Comparison of ENCODE assay signal across 15 cellular contexts in genomic region chr3:45154641-45155147, GRCh38. TPM values are rescaled to one million over a fixed set of nuclear protein-coding genes. Genes with fewer than 3 reads are reported as not detected.
DNase-seq lines count a peak whose midpoint lies in the region; ATAC-seq and TF ChIP-seq lines count a peak whose summit lies in the region.
"Had no signal": no experiment of that assay in that cellular context is flagged by ENCODE, and none has a peak within 500 bp of the region (broad histone marks: within the 10 kb centered on the region; RNA-seq: fewer than 3 reads in every experiment).

No MANE protein-coding gene starts in this region.

- no peak for TF ChIP-seq RAD21 in HCT116 (IDR thresholded peaks at IDR 0.05; ENCODE audit: low read depth)

- H3K27me3 ChIP-seq in HCT116 (ENCODE audit: insufficient read depth, low read length) (no peaks in the 10 kb centered on the region), RWPE2 (ENCODE audit: insufficient read depth, poor library complexity, severe bottlenecking) (no peaks in the 10 kb centered on the region)
- H3K27me3 ChIP-seq: hepatocyte had no signal

- DNase-seq in HCT116 (ENCODE audit: low read depth, low spot score): no peak
- peak; percentile 87 for DNase-seq in RWPE2 (ENCODE audit: low spot score)
- peak; percentile 88 for DNase-seq in epithelial cell of prostate (ENCODE audit: low read depth, low spot score)
- peak; percentile 91 for DNase-seq in renal cortical epithelial cell (ENCODE audit: low read depth)
- DNase-seq in left ventricle myocardium superior: no peak
- no peak for DNase-seq in activated CD4-positive, CD25-positive, alpha-beta regulatory T cell (lab: John Stamatoyannopoulos, UW)
- DNase-seq in activated naive CD4-positive, alpha-beta T cell treated with Interleukin-2 at 50 U/mL for 16 hours: no peak
- DNase-seq: activated CD4-positive, alpha-beta T cell treated with anti-CD3 and anti-CD28 coated beads for 48 hours; CD4-positive, CD25-positive, alpha-beta regulatory T cell; KBM-7; NCI-H510A; RPMI8226 had no signal

- H2AFZ ChIP-seq in HCT116 (ENCODE audit: low read depth, low read length, poor library complexity, severe bottlenecking): peak overlapping the region; percentile 3
- H2AFZ ChIP-seq: hepatocyte had no signal

- intact Hi-C loops in HCT116 (cut with micrococcal nuclease) (no loop called here), left ventricle myocardium superior (cut with micrococcal nuclease) (no loop called here)

- H3K9me3 ChIP-seq in HCT116 (ENCODE audit: control insufficient read depth in 1 of 2, insufficient read depth in 1 of 2, low read depth in 1 of 2, low read length in 2 of 2): peaks cover 0 to 4% of the 10 kb centered on the region in 2 experiments; a peak in 2 of 4 replicates
- no peaks in the 10 kb centered on the region for H3K9me3 ChIP-seq in RWPE2 (ENCODE audit: severe bottlenecking)
- H3K9me3 ChIP-seq: prostate gland had no signal

- no peak overlapping the region for H3K27ac ChIP-seq in HCT116 (ENCODE audit: low read depth, low read length)
- peak overlapping the region; percentile 75 for H3K27ac ChIP-seq in RWPE2 (ENCODE audit: poor library complexity, severe bottlenecking)
- peak overlapping the region; percentile 93 for H3K27ac ChIP-seq in epithelial cell of prostate
- H3K27ac ChIP-seq: hepatocyte, prostate gland had no signal

- no peak for TF ChIP-seq POLR2A in HCT116 (IDR thresholded peaks at IDR 0.05; ENCODE audit: borderline replicate concordance, extremely low read depth, insufficient read depth, insufficient read length)

- H4K20me1 ChIP-seq in HCT116 (ENCODE audit: insufficient read depth): no peaks in the 10 kb centered on the region

- POLR2A ChIA-PET in HCT116 (lab: Charles Lee): interaction anchor here (0.7 to 1.7 kb wide), 5 partner anchors 9 to 45 kb away, joined by 3 to 7 read pairs (median 3); partner anchors contain the start of gene CDCP1

- H3K4me1 ChIP-seq in HCT116 (ENCODE audit: control insufficient read depth in 1 of 2, insufficient read depth in 2 of 2, low read length in 2 of 2) (peaks cover 0 to 24% of the 10 kb centered on the region in 2 experiments; a peak in 2 of 4 replicates), RWPE2 (ENCODE audit: insufficient read depth, poor library complexity, severe bottlenecking) (peaks cover 18% of the 10 kb centered on the region)
- H3K4me1 ChIP-seq: prostate gland had no signal

- 0 out of 4 replicates have a peak, but pooled peaks cover 0 to 3% of the 10 kb centered on the region in 2 experiments for H3K36me3 ChIP-seq in HCT116 (ENCODE audit: control insufficient read depth in 1 of 2, insufficient read depth in 2 of 2, low read length in 2 of 2)
- H3K36me3 ChIP-seq in RWPE2 (ENCODE audit: low read depth): no peaks in the 10 kb centered on the region
- H3K36me3 ChIP-seq: prostate gland had no signal

- ATAC-seq in HCT116 (peak; percentile 59), RWPE2 (ENCODE audit: low read depth) (peak; percentile 94), left ventricle myocardium superior (no peak), GM18517 (IDR thresholded peaks at IDR 0.05; ENCODE audit: unreplicated experiment) (no peak)

- RAD21 ChIA-PET in HCT116 (lab: Charles Lee; ENCODE audit: low non-redundant PET in 1 of 2, low total read pairs in 2 of 2, uncharacterized antibody in 2 of 2, unreplicated experiment in 2 of 2): no interaction called here

- H3K79me2 ChIP-seq in HCT116 (ENCODE audit: insufficient read depth, low read length): no peaks in the 10 kb centered on the region
- H3K79me2 ChIP-seq: hepatocyte had no signal

- TF ChIP-seq CTCF in HCT116 (IDR thresholded peaks at IDR 0.05 in 2 of 3, conservative IDR thresholded peaks at IDR 0.05 in 1 of 3; ENCODE audit: borderline replicate concordance in 1 of 3, insufficient read depth in 1 of 3, low read depth in 2 of 3, low read length in 2 of 3): no peak
- TF ChIP-seq CTCF in RWPE2 (IDR thresholded peaks at IDR 0.05; ENCODE audit: poor library complexity, severe bottlenecking): no peak

- CTCF ChIA-PET in HCT116 (lab: Charles Lee): interaction anchor here (1.2 kb wide), 1 partner anchor 13 kb away, joined by 3 read pairs; no protein-coding TSS in a partner anchor

- H3K9me2 ChIP-seq in HCT116 (ENCODE audit: insufficient read depth): no peaks in the 10 kb centered on the region

- H3K9ac ChIP-seq in HCT116 (ENCODE audit: low read length): no peak overlapping the region

- no TSS peak for BruUV-seq in HCT116 (replicated peaks; lab: Mats Ljungman, UMichigan)

- H3K4me3 ChIP-seq in HCT116 (replicated peaks in 1 of 2; ENCODE audit: low read depth in 1 of 2, low read length in 2 of 2) (no peak overlapping the region), RWPE2 (ENCODE audit: severe bottlenecking) (no peak overlapping the region)
- H3K4me3 ChIP-seq: hepatocyte, prostate gland had no signal

- H3K4me2 ChIP-seq in HCT116 (ENCODE audit: low read length): peak overlapping the region; percentile 2; the same call in 1 of the 2 replicates
- H3K4me2 ChIP-seq: hepatocyte had no signal

TF ChIP-seq in HCT116, 20 proteins besides CTCF, POLR2A, EP300 and RAD21:
- TF ChIP-seq POLR2AphosphoS5 (IDR thresholded peaks at IDR 0.05; ENCODE audit: low read depth, low read length) (no peak), CEBPB (IDR thresholded peaks at IDR 0.05; ENCODE audit: low read depth) (no peak), FOSL1 (IDR thresholded peaks at IDR 0.05; ENCODE audit: low read depth) (0 out of 2 replicates have a peak, but pooled peaks have one; percentile 0), SIN3A (IDR thresholded peaks at IDR 0.05; ENCODE audit: low read depth) (no peak)
- TF ChIP-seq, protein P1, sequence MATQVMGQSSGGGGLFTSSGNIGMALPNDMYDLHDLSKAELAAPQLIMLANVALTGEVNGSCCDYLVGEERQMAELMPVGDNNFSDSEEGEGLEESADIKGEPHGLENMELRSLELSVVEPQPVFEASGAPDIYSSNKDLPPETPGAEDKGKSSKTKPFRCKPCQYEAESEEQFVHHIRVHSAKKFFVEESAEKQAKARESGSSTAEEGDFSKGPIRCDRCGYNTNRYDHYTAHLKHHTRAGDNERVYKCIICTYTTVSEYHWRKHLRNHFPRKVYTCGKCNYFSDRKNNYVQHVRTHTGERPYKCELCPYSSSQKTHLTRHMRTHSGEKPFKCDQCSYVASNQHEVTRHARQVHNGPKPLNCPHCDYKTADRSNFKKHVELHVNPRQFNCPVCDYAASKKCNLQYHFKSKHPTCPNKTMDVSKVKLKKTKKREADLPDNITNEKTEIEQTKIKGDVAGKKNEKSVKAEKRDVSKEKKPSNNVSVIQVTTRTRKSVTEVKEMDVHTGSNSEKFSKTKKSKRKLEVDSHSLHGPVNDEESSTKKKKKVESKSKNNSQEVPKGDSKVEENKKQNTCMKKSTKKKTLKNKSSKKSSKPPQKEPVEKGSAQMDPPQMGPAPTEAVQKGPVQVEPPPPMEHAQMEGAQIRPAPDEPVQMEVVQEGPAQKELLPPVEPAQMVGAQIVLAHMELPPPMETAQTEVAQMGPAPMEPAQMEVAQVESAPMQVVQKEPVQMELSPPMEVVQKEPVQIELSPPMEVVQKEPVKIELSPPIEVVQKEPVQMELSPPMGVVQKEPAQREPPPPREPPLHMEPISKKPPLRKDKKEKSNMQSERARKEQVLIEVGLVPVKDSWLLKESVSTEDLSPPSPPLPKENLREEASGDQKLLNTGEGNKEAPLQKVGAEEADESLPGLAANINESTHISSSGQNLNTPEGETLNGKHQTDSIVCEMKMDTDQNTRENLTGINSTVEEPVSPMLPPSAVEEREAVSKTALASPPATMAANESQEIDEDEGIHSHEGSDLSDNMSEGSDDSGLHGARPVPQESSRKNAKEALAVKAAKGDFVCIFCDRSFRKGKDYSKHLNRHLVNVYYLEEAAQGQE (IDR thresholded peaks at IDR 0.05; ENCODE audit: low read depth): no peak

RNA-seq across cellular contexts. Expression of gene CDCP1, which starts 8.5 kb away (rescaled TPM):
- total RNA-seq in HCT116 (2021; ENCODE audit: unreplicated experiment) (196 TPM), renal cortical epithelial cell (55.7 and 58.9 TPM in 2 replicates), left ventricle myocardium superior (0.30 TPM)
- 167 and 184 TPM in 2 replicates for polyA plus RNA-seq in HCT116 (2012)

Comparison
In these comparisons a context has a peak if more than half of its experiments do, and no peak if none do; other contexts are left out.
1. ATAC-seq: peak in HCT116 (single experiment) and RWPE2 (single experiment); none in left ventricle myocardium superior (single experiment) and GM18517 (single experiment).
2. DNase-seq: peak in RWPE2 (single experiment), epithelial cell of prostate (single experiment) and renal cortical epithelial cell (single experiment); none in HCT116 (single experiment), left ventricle myocardium superior (single experiment), activated CD4-positive, CD25-positive, alpha-beta regulatory T cell (0 of 4) and activated naive CD4-positive, alpha-beta T cell treated with Interleukin-2 at 50 U/mL for 16 hours (single experiment).
3. RNA of gene CDCP1, which starts 8.5 kb away (total RNA-seq): 196 TPM in HCT116 (single experiment) and 55.7 to 58.9 TPM in renal cortical epithelial cell; 0.30 TPM in left ventricle myocardium superior (single experiment); every median in the first group is over 10 times any median in the second.